In the genomic region with DNA sequence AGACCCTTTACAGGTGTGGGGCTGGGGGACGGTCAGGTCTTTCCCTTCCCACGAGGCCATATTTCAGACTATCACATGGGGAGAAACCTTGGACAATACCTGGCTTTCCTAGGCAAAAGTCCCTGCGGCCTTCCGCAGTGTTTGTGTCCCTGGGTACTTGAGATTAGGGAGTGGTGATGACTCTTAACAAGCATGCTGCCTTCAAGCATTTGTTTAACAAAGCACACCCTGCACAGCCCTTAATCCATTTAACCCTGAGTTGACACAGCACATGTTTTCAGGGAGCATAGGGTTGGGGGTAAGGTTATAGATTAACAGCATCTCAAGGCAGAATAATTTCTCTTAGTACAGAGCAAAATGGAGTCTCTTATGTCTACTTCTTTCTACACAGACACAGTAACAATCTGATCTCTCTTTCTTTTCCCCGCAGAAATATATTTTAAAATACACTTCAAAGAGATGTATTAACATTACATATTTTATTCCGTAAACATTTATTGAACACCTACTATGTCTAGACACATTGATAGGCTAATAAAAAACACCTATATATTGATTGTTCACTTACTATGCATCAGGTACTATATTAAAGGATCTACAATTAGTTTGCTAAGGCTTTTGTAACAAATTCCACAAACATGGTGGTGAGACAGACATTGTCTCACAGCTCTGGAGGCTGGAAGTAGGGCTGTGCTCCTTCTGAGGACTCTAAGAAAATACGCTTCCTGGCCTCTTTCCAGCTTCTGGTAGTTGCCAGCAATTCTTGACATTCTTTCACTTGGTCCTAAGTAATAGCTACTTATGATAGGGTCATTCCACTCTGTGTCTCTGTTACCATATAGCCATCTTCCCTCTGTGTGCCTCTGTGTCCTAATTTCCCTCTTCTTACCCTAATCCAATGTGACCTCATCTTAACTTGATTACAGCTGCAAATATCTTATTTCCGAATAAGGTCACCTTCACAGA, we compare ENCODE assay signal across 8 cellular contexts.
DNase-seq lines count a peak whose midpoint lies in the region; ATAC-seq, FAIRE-seq and TF ChIP-seq lines count a peak whose summit lies in the region.
"Not testable (repeated sequence)": the region's sequence is repeated elsewhere in the genome, so short reads cannot be mapped to it uniquely, and the experiment has no call there.

No MANE protein-coding gene starts in this region.

- not testable (repeated sequence) for H4K20me1 ChIP-seq in IMR-90 (ENCODE audit: insufficient read depth, low read length); SK-N-SH (ENCODE audit: insufficient read depth); smooth muscle cell (ENCODE audit: low read depth)

- not testable (repeated sequence) for TF ChIP-seq RAD21 in IMR-90 (IDR thresholded peaks at IDR 0.05; ENCODE audit: low read length); SK-N-SH (IDR thresholded peaks at IDR 0.05; ENCODE audit: low read length)

- H2AFZ ChIP-seq in IMR-90 (replicated peaks; ENCODE audit: low read length, poor library complexity); SK-N-SH (ENCODE audit: low read depth); smooth muscle cell (ENCODE audit: low read depth): not testable (repeated sequence)

- not testable (repeated sequence) for H3K56ac ChIP-seq in IMR-90 (ENCODE audit: extremely low read depth, insufficient read depth, low read length); mesendoderm (ENCODE audit: low read length)

- not testable (repeated sequence) for H3K79me1 ChIP-seq in IMR-90 (ENCODE audit: low read depth in 1 of 2, low read length in 2 of 2); mesendoderm (ENCODE audit: low read length)

- H2AK5ac ChIP-seq in IMR-90 (ENCODE audit: low read depth, low read length); mesendoderm (ENCODE audit: low read length): not testable (repeated sequence)

- not testable (repeated sequence) for H3K4me3 ChIP-seq in AG04449 (ENCODE audit: low read depth, low read length); IMR-90 (ENCODE audit: insufficient read depth, low read depth, low read length); SK-N-SH (ENCODE audit: low read depth in 2 of 2, low read length in 1 of 2); mesendoderm (ENCODE audit: low read length); smooth muscle cell

- DNase-seq in AG04449 (ENCODE audit: low read depth, low spot score) = peak; percentile 87
- peak; percentile 44 for DNase-seq in IMR-90
- DNase-seq in SK-N-SH; foreskin keratinocyte; smooth muscle cell (lab: John Stamatoyannopoulos, UW; ENCODE audit: unreplicated experiment): not testable (repeated sequence)
- DNase-seq in dedifferentiated amniotic fluid mesenchymal stem cell (ENCODE audit: extremely low spot score) = peak; percentile 74
- peak; percentile 32 for DNase-seq in mesendoderm

- not testable (repeated sequence) for H3K4me1 ChIP-seq in IMR-90 (ENCODE audit: control insufficient read depth, insufficient read depth, low read length); mesendoderm (ENCODE audit: control insufficient read depth, low read depth, low read length)
- peaks cover 9 to 12% of the 10 kb centered on the region in 2 experiments; a peak in 3 of 4 replicates for H3K4me1 ChIP-seq in SK-N-SH (ENCODE audit: control insufficient read depth in 1 of 2, insufficient read depth in 2 of 2, low read depth in 1 of 2, low read length in 1 of 2)
- peaks cover 13% of the 10 kb centered on the region for H3K4me1 ChIP-seq in foreskin keratinocyte
- peaks cover 17% of the 10 kb centered on the region for H3K4me1 ChIP-seq in smooth muscle cell (ENCODE audit: low read depth)

- peak; percentile 64 for ATAC-seq in IMR-90 (ENCODE audit: low read depth)
- ATAC-seq in foreskin keratinocyte = not testable (repeated sequence)

- not testable (repeated sequence) for H2AK9ac ChIP-seq in IMR-90 (replicated peaks; ENCODE audit: low read depth, low read length, poor library complexity)

- H2BK20ac ChIP-seq in IMR-90 (ENCODE audit: low read depth, low read length) = not testable (repeated sequence)

- in situ Hi-C loops in IMR-90 (cut with MboI; ENCODE audit: low sequenced_read_pairs) = not testable (repeated sequence)

- H3K4me2 ChIP-seq in IMR-90 (ENCODE audit: low read depth, low read length); mesendoderm (ENCODE audit: low read length): not testable (repeated sequence)
- H3K4me2 ChIP-seq in SK-N-SH (peak overlapping the region; percentile 45), smooth muscle cell (peak overlapping the region; percentile 31)

- FAIRE-seq in G401.6 (lab: Jason Lieb, UNC) = peak; percentile 37

- not testable (repeated sequence) for H3K9ac ChIP-seq in IMR-90 (ENCODE audit: low read depth, low read length); SK-N-SH; mesendoderm (ENCODE audit: low read length); smooth muscle cell (ENCODE audit: low read depth)

- H4K5ac ChIP-seq in IMR-90 (ENCODE audit: low read depth, low read length); mesendoderm (ENCODE audit: low read length): not testable (repeated sequence)

- not testable (repeated sequence) for H3K23ac ChIP-seq in IMR-90 (ENCODE audit: low read depth, low read length); mesendoderm (ENCODE audit: low read length)

- dilution Hi-C loops in IMR-90 (cut with HindIII; ENCODE audit: low sequenced_read_pairs, unreplicated experiment) = not testable (repeated sequence)

- H3K36me3 ChIP-seq in IMR-90 (ENCODE audit: control insufficient read depth, insufficient read depth, low read length); SK-N-SH (replicated peaks in 1 of 2; ENCODE audit: control insufficient read depth in 1 of 2, insufficient read depth in 2 of 2, low read length in 1 of 2); mesendoderm (ENCODE audit: control insufficient read depth, insufficient read depth, low read length); smooth muscle cell (ENCODE audit: low read depth): not testable (repeated sequence)

- H2BK15ac ChIP-seq in IMR-90 (ENCODE audit: low read depth, low read length); mesendoderm (replicated peaks; ENCODE audit: low read depth): not testable (repeated sequence)

- TF ChIP-seq EP300 in SK-N-SH (IDR thresholded peaks at IDR 0.05; ENCODE audit: borderline replicate concordance in 1 of 2, low read depth in 1 of 2, low read length in 1 of 2) = 0 out of 4 replicates have a peak, but pooled peaks of 1 of the 2 experiments have one; percentile 12

- not testable (repeated sequence) for TF ChIP-seq CTCF in AG04449 (IDR thresholded peaks at IDR 0.05; ENCODE audit: insufficient read depth, low read length, missing control alignments); IMR-90 (conservative IDR thresholded peaks at IDR 0.05; ENCODE audit: low read depth, low read length); SK-N-SH (IDR thresholded peaks at IDR 0.05); foreskin keratinocyte (conservative IDR thresholded peaks at IDR 0.05); smooth muscle cell (IDR thresholded peaks at IDR 0.05; ENCODE audit: borderline replicate concordance, insufficient read depth, poor library complexity, severe bottlenecking)

- H3F3A ChIP-seq in SK-N-SH (replicated peaks; ENCODE audit: insufficient read depth) = peaks cover 17% of the 10 kb centered on the region
- H3F3A ChIP-seq in smooth muscle cell (ENCODE audit: low read depth) = not testable (repeated sequence)

- H2BK5ac ChIP-seq in IMR-90 (ENCODE audit: low read depth, low read length, poor library complexity, severe bottlenecking); mesendoderm (ENCODE audit: low read length): not testable (repeated sequence)

- not testable (repeated sequence) for H2BK120ac ChIP-seq in IMR-90 (ENCODE audit: low read depth, low read length); mesendoderm (ENCODE audit: low read depth, low read length)

- not testable (repeated sequence) for H3K4ac ChIP-seq in IMR-90 (ENCODE audit: low read depth, low read length); mesendoderm (ENCODE audit: low read depth, low read length)

- POLR2A ChIA-PET in AG04449 (lab: Yijun Ruan, JAX); SK-N-SH (lab: Yijun Ruan, JAX): not testable (repeated sequence)
- POLR2A ChIA-PET in IMR-90 (lab: Charles Lee; ENCODE audit: unreplicated experiment) = interaction anchor here (0.5 kb wide), 1 partner anchor 11 kb away, joined by 4 read pairs; no protein-coding TSS in a partner anchor

- H3K9me3 ChIP-seq in IMR-90 (ENCODE audit: control insufficient read depth, insufficient read depth, low read length); SK-N-SH; smooth muscle cell (replicated peaks; ENCODE audit: low read depth): not testable (repeated sequence)

- BruUV-seq in IMR-90 (replicated peaks; lab: Mats Ljungman, UMichigan) = not testable (repeated sequence)

- H3K79me2 ChIP-seq in SK-N-SH (ENCODE audit: insufficient read depth); mesendoderm (ENCODE audit: control insufficient read depth, insufficient read depth, low read length); smooth muscle cell (ENCODE audit: low read depth): not testable (repeated sequence)

- TF ChIP-seq POLR2A in IMR-90 (IDR thresholded peaks at IDR 0.05; ENCODE audit: low read depth, low read length) = not testable (repeated sequence)

- intact Hi-C loops in IMR-90 (cut with micrococcal nuclease) = not testable (repeated sequence)

- CTCF ChIA-PET in AG04449 (lab: Yijun Ruan, JAX) = interaction anchor here (1.1 to 1.8 kb wide), 3 partner anchors 12 to 948 kb away, joined by 3 to 5 read pairs (median 3); no protein-coding TSS in a partner anchor
- CTCF ChIA-PET in IMR-90 (lab: Yijun Ruan, JAX); SK-N-SH (lab: Yijun Ruan, JAX): not testable (repeated sequence)

- H4K8ac ChIP-seq in IMR-90 (ENCODE audit: low read depth in 2 of 2, low read length in 2 of 2); mesendoderm (ENCODE audit: low read depth, low read length): not testable (repeated sequence)

- WGBS in IMR-90 (ENCODE audit: extremely low coverage in 2 of 2, insufficient read length in 1 of 2), 2 experiments = 40% methylated on average over 1 of the region's 8 CpGs; no CpG with 5 or more reads in 1 of the 2 experiments
- 71% methylated on average over 8 of the region's 8 CpGs for WGBS in SK-N-SH (ENCODE audit: low lambda C conversion rate)
- WGBS in mesendoderm (ENCODE audit: extremely low coverage, insufficient coverage, low lambda C conversion rate) = 100% methylated on average over 2 of the region's 8 CpGs
- WGBS in smooth muscle cell (ENCODE audit: low lambda C conversion rate) = 51% methylated on average over 8 of the region's 8 CpGs

- not testable (repeated sequence) for H3K9me1 ChIP-seq in IMR-90 (ENCODE audit: insufficient read depth, low read length)

- not testable (repeated sequence) for H3K9me2 ChIP-seq in SK-N-SH

- H3K27ac ChIP-seq in IMR-90 (ENCODE audit: insufficient read depth, low read length); mesendoderm (ENCODE audit: low read depth, low read length); smooth muscle cell (ENCODE audit: low read depth): not testable (repeated sequence)
- H3K27ac ChIP-seq in SK-N-SH (ENCODE audit: low read depth in 2 of 2, low read length in 1 of 2) (peak overlapping the region; percentile 30 to 44; a peak in 3 of 4 replicates), foreskin keratinocyte (peak overlapping the region; percentile 57)

- peaks cover 15% of the 10 kb centered on the region for H3K27me3 ChIP-seq in IMR-90 (ENCODE audit: control insufficient read depth, insufficient read depth, low read length)
- not testable (repeated sequence) for H3K27me3 ChIP-seq in SK-N-SH (ENCODE audit: insufficient read depth); foreskin keratinocyte; mesendoderm (ENCODE audit: insufficient read depth, low read length, poor library complexity); smooth muscle cell (ENCODE audit: low read depth)

- H3K18ac ChIP-seq in IMR-90 (ENCODE audit: low read depth, low read length); mesendoderm (ENCODE audit: low read length): not testable (repeated sequence)

- not testable (repeated sequence) for H4K91ac ChIP-seq in IMR-90 (ENCODE audit: insufficient read depth, low read depth, low read length)

- H3K14ac ChIP-seq in IMR-90 (replicated peaks; ENCODE audit: low read depth, low read length) = not testable (repeated sequence)
